ENCODE assay signal across 8 cellular contexts in genomic region chr11:110428956-110429613, GRCh38. TPM values are rescaled to one million over a fixed set of nuclear protein-coding genes. Genes with fewer than 3 reads are reported as not detected.
DNase-seq lines count a peak whose midpoint lies in the region; ATAC-seq and TF ChIP-seq lines count a peak whose summit lies in the region.

No MANE protein-coding gene starts in this region.

- TF ChIP-seq CTCF in SK-N-SH (IDR thresholded peaks at IDR 0.05) (no peak), stomach (IDR thresholded peaks at IDR 0.05) (no peak)

- H3K4me3 ChIP-seq in SK-N-SH (ENCODE audit: low read depth in 2 of 2, low read length in 1 of 2): peak overlapping the region; percentile 86 to 91
- H3K4me3 ChIP-seq in iPS-18a (ENCODE audit: low read length): peak overlapping the region; percentile 93
- peak overlapping the region; percentile 75 to 90 (median 79) for H3K4me3 ChIP-seq in stomach

- peak overlapping the region; percentile 96 for H2AFZ ChIP-seq in SK-N-SH (ENCODE audit: low read depth)

- H3K4me1 ChIP-seq in SK-N-SH (ENCODE audit: control insufficient read depth in 1 of 2, insufficient read depth in 2 of 2, low read depth in 1 of 2, low read length in 1 of 2): peaks cover 13 to 23% of the 10 kb centered on the region in 2 experiments; a peak in 3 of 4 replicates
- H3K4me1 ChIP-seq in iPS-18a (ENCODE audit: control insufficient read depth, low read depth, low read length): peaks cover 9% of the 10 kb centered on the region
- peaks cover 18 to 40% (median 32%) of the 10 kb centered on the region in 4 donors for H3K4me1 ChIP-seq in stomach

- H3K9ac ChIP-seq in SK-N-SH (peak overlapping the region; percentile 84; the same call in 1 of the 2 replicates), iPS-18a (ENCODE audit: low read length) (peak overlapping the region; percentile 40)

- H3F3A ChIP-seq in SK-N-SH (replicated peaks; ENCODE audit: insufficient read depth): peaks cover 18% of the 10 kb centered on the region

- TF ChIP-seq EP300 in SK-N-SH (IDR thresholded peaks at IDR 0.05; ENCODE audit: borderline replicate concordance in 1 of 2, low read depth in 1 of 2, low read length in 1 of 2): no peak
- TF ChIP-seq EP300 in stomach (IDR thresholded peaks at IDR 0.05): no peak

- H3K4me3 Mint-ChIP-seq in activated CD4-positive, alpha-beta memory T cell treated with anti-CD3 and anti-CD28 coated beads for 36 hours: peak overlapping the region; percentile 71

- no peaks in the 10 kb centered on the region for H3K36me3 Mint-ChIP-seq in activated CD4-positive, alpha-beta memory T cell treated with anti-CD3 and anti-CD28 coated beads for 36 hours

- ATAC-seq in SK-N-SH treated with all-trans-retinoic acid at 6 μM for 48 hours (no peak), HG03196 (IDR thresholded peaks at IDR 0.05; ENCODE audit: unreplicated experiment) (no peak), HG03139 (IDR thresholded peaks at IDR 0.05; ENCODE audit: unreplicated experiment) (no peak)

- peak overlapping the region; percentile 79 for H3K4me2 ChIP-seq in SK-N-SH

- intact Hi-C loops in activated CD4-positive, alpha-beta memory T cell treated with anti-CD3 and anti-CD28 coated beads for 36 hours (cut with micrococcal nuclease): loop anchor here (1.0 to 2.0 kb wide), 3 partner anchors 56 to 948 kb away; partner anchors contain the start of gene RDX
- intact Hi-C loops in stomach (cut with DNase I; ENCODE audit: low total_unique reads): loop anchor here (10.0 kb wide), 1 partner anchor 54 kb away; no protein-coding TSS in a partner anchor

- no peaks in the 10 kb centered on the region for H3K27me3 ChIP-seq in SK-N-SH (ENCODE audit: insufficient read depth)
- H3K27me3 ChIP-seq in iPS-18a (ENCODE audit: control insufficient read depth, insufficient read depth, low read length): no peaks in the 10 kb centered on the region
- no peaks in the 10 kb centered on the region for H3K27me3 ChIP-seq in stomach

- DNase-seq in SK-N-SH: no peak
- DNase-seq in activated CD4-positive, alpha-beta memory T cell treated with anti-CD3 and anti-CD28 coated beads for 36 hours: no peak
- DNase-seq in stomach: no peak
- no peak for DNase-seq in NCI-H774 (lab: John Stamatoyannopoulos, UW)

- CTCF ChIA-PET in SK-N-SH (lab: Yijun Ruan, JAX): interaction anchor here (0.7 to 6.8 kb wide), 16 partner anchors 9 to 805 kb away, joined by 3 to 88 read pairs (median 3); no protein-coding TSS in a partner anchor
- CTCF ChIA-PET in activated CD4-positive, alpha-beta memory T cell treated with anti-CD3 and anti-CD28 coated beads for 36 hours (lab: Charles Lee): interaction anchor here (0.6 to 2.3 kb wide), 12 partner anchors 14 to 1338 kb away, joined by 3 to 15 read pairs (median 4); no protein-coding TSS in a partner anchor

- no peaks in the 10 kb centered on the region for H3K9me3 ChIP-seq in SK-N-SH
- H3K9me3 ChIP-seq in iPS-18a (ENCODE audit: control insufficient read depth, low read depth, low read length): no peaks in the 10 kb centered on the region
- H3K9me3 ChIP-seq in stomach: no peaks in the 10 kb centered on the region

- H3K9me2 ChIP-seq in SK-N-SH: no peaks in the 10 kb centered on the region

- H3K36me3 ChIP-seq in SK-N-SH (replicated peaks in 1 of 2; ENCODE audit: control insufficient read depth in 1 of 2, insufficient read depth in 2 of 2, low read length in 1 of 2) (no peaks in the 10 kb centered on the region), iPS-18a (ENCODE audit: control insufficient read depth, low read depth, low read length) (no peaks in the 10 kb centered on the region), stomach (no peaks in the 10 kb centered on the region)

- WGBS in SK-N-SH (ENCODE audit: low lambda C conversion rate): 95% methylated on average over 8 of the region's 8 CpGs
- whole genome bisulfite sequencing in stomach, 5 donors: 75 to 81% (median 80%) methylated on average over 8 of the region's 8 CpGs

- POLR2A ChIA-PET in SK-N-SH (lab: Yijun Ruan, JAX): interaction anchor here (0.7 to 0.9 kb wide), 2 partner anchors 17 to 86 kb away, joined by 3 read pairs; no protein-coding TSS in a partner anchor
- POLR2A ChIA-PET in activated CD4-positive, alpha-beta memory T cell treated with anti-CD3 and anti-CD28 coated beads for 36 hours (lab: Charles Lee): no interaction called here

- H3K9me3 Mint-ChIP-seq in activated CD4-positive, alpha-beta memory T cell treated with anti-CD3 and anti-CD28 coated beads for 36 hours: no peaks in the 10 kb centered on the region

- TF ChIP-seq POLR2A in stomach (IDR thresholded peaks at IDR 0.05): no peak

- H3K27ac Mint-ChIP-seq in activated CD4-positive, alpha-beta memory T cell treated with anti-CD3 and anti-CD28 coated beads for 36 hours: peak overlapping the region; percentile 59

- H3K27ac ChIP-seq in SK-N-SH (ENCODE audit: low read depth in 2 of 2, low read length in 1 of 2) (peak overlapping the region; percentile 54 to 81), iPS-18a (ENCODE audit: low read length) (no peak overlapping the region), stomach (peak overlapping the region in 4 of 5 donors; percentile 94 to 97 (median 96))

- peaks cover 32% of the 10 kb centered on the region for H3K79me2 ChIP-seq in SK-N-SH (ENCODE audit: insufficient read depth)

- no peak for TF ChIP-seq RAD21 in SK-N-SH (IDR thresholded peaks at IDR 0.05; ENCODE audit: low read length)

- peaks cover 38% of the 10 kb centered on the region for H3K4me1 Mint-ChIP-seq in activated CD4-positive, alpha-beta memory T cell treated with anti-CD3 and anti-CD28 coated beads for 36 hours (ENCODE audit: low read depth)

- H3K27me3 Mint-ChIP-seq in activated CD4-positive, alpha-beta memory T cell treated with anti-CD3 and anti-CD28 coated beads for 36 hours: no peaks in the 10 kb centered on the region

- H4K20me1 ChIP-seq in SK-N-SH (ENCODE audit: insufficient read depth): peaks cover 4% of the 10 kb centered on the region

TF ChIP-seq in SK-N-SH, 30 proteins besides CTCF, POLR2A, EP300 and RAD21:
- TF ChIP-seq GATA2 (CRISPR knock-in tag; IDR thresholded peaks at IDR 0.05) (no peak), YY1 (IDR thresholded peaks at IDR 0.05; ENCODE audit: low read depth) (no peak), GABPA (IDR thresholded peaks at IDR 0.05; ENCODE audit: low read depth) (no peak), SMC3 (IDR thresholded peaks at IDR 0.05; ENCODE audit: low read depth, low read length) (no peak), ZBTB33 (IDR thresholded peaks at IDR 0.05; ENCODE audit: borderline replicate concordance, low read depth) (no peak), RFX5 (IDR thresholded peaks at IDR 0.05; ENCODE audit: low read length) (no peak)
TF ChIP-seq in SK-N-SH: peak in this region for 0.

TF ChIP-seq in SK-N-SH treated with all-trans-retinoic acid at 6 μM for 48 hours, 23 proteins besides CTCF, POLR2A, EP300 and RAD21 (continues in another document):
- TF ChIP-seq ZFP30 (CRISPR knock-in tag; IDR thresholded peaks at IDR 0.05) (no peak), ZC3H10 (CRISPR knock-in tag; IDR thresholded peaks at IDR 0.05) (no peak), ZNF565 (CRISPR knock-in tag; conservative IDR thresholded peaks at IDR 0.05; ENCODE audit: low read depth) (no peak), CREB5 (CRISPR knock-in tag; IDR thresholded peaks at IDR 0.05; ENCODE audit: low read depth) (no peak), BACH2 (CRISPR knock-in tag; IDR thresholded peaks at IDR 0.05; ENCODE audit: borderline replicate concordance) (no peak), POU6F1 (CRISPR knock-in tag; IDR thresholded peaks at IDR 0.05; ENCODE audit: borderline replicate concordance, low read depth) (no peak), ARNTL (CRISPR knock-in tag; IDR thresholded peaks at IDR 0.05; ENCODE audit: borderline replicate concordance, low read depth) (no peak), TCF4 (CRISPR knock-in tag; IDR thresholded peaks at IDR 0.05; ENCODE audit: borderline replicate concordance) (no peak), ESRRG (CRISPR knock-in tag; IDR thresholded peaks at IDR 0.05) (no peak), ZFP3 (CRISPR knock-in tag; IDR thresholded peaks at IDR 0.05) (no peak), ZNF70 (CRISPR knock-in tag; IDR thresholded peaks at IDR 0.05) (no peak), PPARA (CRISPR knock-in tag; IDR thresholded peaks at IDR 0.05; ENCODE audit: borderline replicate concordance) (no peak), TOX (CRISPR knock-in tag; IDR thresholded peaks at IDR 0.05; ENCODE audit: borderline replicate concordance) (no peak)

RNA-seq across cellular contexts. Expression of gene FDX1, which starts 0.7 kb away (rescaled TPM):
- polyA plus RNA-seq in SK-N-SH (2012; rRNA removed) (3.7 and 4.0 TPM in 2 replicates), stomach (10 to 100 TPM; 11.2 to 23.4 (median 18.3) TPM)
- 5.6 and 6.7 TPM in 2 replicates for polyA plus RNA-seq in SK-N-SH (2012; cell fraction: cytosol; rRNA removed)
- 1.1 and 1.7 TPM in 2 replicates for polyA plus RNA-seq in SK-N-SH (2012; cell fraction: nucleus; rRNA removed)
- 10 to 100 TPM in 1 of 2 experiments, 1 to 10 TPM in 1; 9.8 to 11.2 TPM for total RNA-seq in activated CD4-positive, alpha-beta memory T cell treated with anti-CD3 and anti-CD28 coated beads for 36 hours
- total RNA-seq in stomach: 10 to 100 TPM in 4 of 5 donors, under 1 TPM in 1; 0.58 to 78.8 (median 23.5) TPM
